ENCODE assay signal across 33 cellular contexts in the genomic region with DNA sequence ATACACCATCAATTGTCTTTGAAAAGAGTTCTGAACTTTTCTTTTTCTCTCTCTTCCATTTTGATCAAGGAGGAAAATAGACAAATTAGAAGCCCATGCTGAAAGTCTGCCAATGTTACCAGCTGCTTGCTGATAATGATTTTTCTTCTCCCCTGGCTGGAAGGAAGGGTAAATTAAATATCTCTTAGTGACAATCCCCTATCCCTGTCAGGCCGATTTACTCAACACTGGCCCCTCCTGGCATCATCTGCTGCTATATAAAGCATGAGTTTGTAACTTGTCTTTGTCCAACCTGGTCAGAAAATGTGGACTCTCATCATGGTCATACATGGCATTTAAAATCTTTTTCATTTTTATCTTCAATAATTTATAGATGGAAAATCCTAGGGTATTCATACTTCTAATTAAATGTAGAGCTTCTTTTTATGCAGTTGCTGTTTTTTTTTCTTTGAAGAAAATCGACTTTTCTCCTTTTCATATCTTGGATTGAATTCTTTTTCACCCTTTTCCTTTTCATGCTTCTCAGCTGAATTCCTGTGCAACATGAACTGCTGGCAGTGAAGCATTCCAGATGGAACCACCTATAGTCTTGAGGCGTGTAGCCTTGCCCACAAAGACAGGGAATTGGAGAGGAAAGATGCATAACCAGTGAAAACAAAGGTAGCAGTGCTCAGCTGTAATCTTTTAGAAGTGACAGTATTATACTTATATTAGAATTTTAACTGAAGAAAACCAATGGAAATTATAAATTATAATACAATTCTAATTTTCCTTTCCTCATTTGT.
A peak's percentile ranks its signal among the peaks of the same experiment; 100 is the strongest.
DNase-seq lines count a peak whose midpoint lies in the region; ATAC-seq and TF ChIP-seq lines count a peak whose summit lies in the region.
"Had no signal": no experiment of that assay in that cellular context is flagged by ENCODE, and none has a peak within 500 bp of the region (broad histone marks: within the 10 kb centered on the region; RNA-seq: fewer than 3 reads in every experiment).

No MANE protein-coding gene starts in this region.

- peak overlapping the region; percentile 92 for H2BK5ac ChIP-seq in IMR-90 (ENCODE audit: low read depth, low read length, poor library complexity, severe bottlenecking)

- peak overlapping the region; percentile 78 for H3K14ac ChIP-seq in IMR-90 (replicated peaks; ENCODE audit: low read depth, low read length)

- TF ChIP-seq CTCF in IMR-90 (conservative IDR thresholded peaks at IDR 0.05; ENCODE audit: low read depth, low read length) (0 out of 2 replicates have a peak, but pooled peaks have one; percentile 5), breast epithelium (IDR thresholded peaks at IDR 0.05) (no peak), mammary epithelial cell (conservative IDR thresholded peaks at IDR 0.05 in 1 of 2, IDR thresholded peaks at IDR 0.05 in 1 of 2; ENCODE audit: extremely low read depth in 1 of 2, insufficient read depth in 1 of 2, low read depth in 1 of 2, low read length in 2 of 2) (no peak)

- no CpG with 5 or more reads among the region's 3 CpGs for WGBS in IMR-90 (ENCODE audit: extremely low coverage in 2 of 2, insufficient read length in 1 of 2), 2 experiments
- 67% methylated on average over 3 of the region's 3 CpGs for WGBS in mammary epithelial cell (ENCODE audit: low coverage, missing lambda C conversion rate)

- DNase-seq in IMR-90, result no peak
- DNase-seq in NCI-H446 treated with DMSO at 0.1 percent for 48 hours (lab: John Stamatoyannopoulos, UW), result peak; percentile 82
- DNase-seq in cerebellar cortex (ENCODE audit: low spot score), result peak; percentile 0
- peak; percentile 17 for DNase-seq in pons (ENCODE audit: low spot score)
- no peak for DNase-seq in breast epithelium (ENCODE audit: low spot score in 2 of 2)
- no peak for DNase-seq in mammary epithelial cell
- DNase-seq: activated CD4-positive, alpha-beta T cell treated with anti-CD3 and anti-CD28 coated beads, Interleukin-2, amount 50 U/mL, for 4 hours; activated CD4-positive, CD25-positive, alpha-beta regulatory T cell; activated CD8-positive, alpha-beta memory T cell treated with anti-CD3 and anti-CD28 coated beads, Interleukin-2, amount 10 ng/mL, durations not matched to agents 7 days and 5 days; activated gamma-delta T cell; activated naive CD8-positive, alpha-beta T cell treated with anti-CD3 and anti-CD28 coated beads, Interleukin-2, amount 10 ng/mL, durations not matched to agents 7 days and 5 days; activated T-cell treated with anti-CD3 and anti-CD28 coated beads, Interleukin-2, amount 50 U/mL, for 4 hours; body of pancreas; Caco-2; DMS79 treated with DMSO at 0.1 percent for 48 hours; hippocampal formation; MM.1S; NCI-H1417 treated with DMSO at 0.1 percent for 48 hours; NCI-H2081; NCI-H69; nephron progenitor cell; ovary; retina; RPMI8226; stimulated activated CD4-positive, alpha-beta T cell treated with anti-CD3 and anti-CD28 coated beads, Interleukin-1b, Interleukin-23, amount 100 ng/mL, for 48 hours; stimulated activated naive CD4-positive, alpha-beta T cell treated with Interleukin-2 at 50 U/mL for 16 hours; T-helper 1 cell; upper lobe of left lung had no signal

- peak overlapping the region; percentile 94; the same call in 1 of the 2 replicates for H2AK5ac ChIP-seq in IMR-90 (ENCODE audit: low read depth, low read length)

- H3K4me1 ChIP-seq in IMR-90 (ENCODE audit: control insufficient read depth, insufficient read depth, low read length) (peaks cover 23% of the 10 kb centered on the region; the same call in 1 of the 2 replicates), breast epithelium (no peaks in the 10 kb centered on the region), mammary epithelial cell (ENCODE audit: insufficient read depth, low read length) (peaks cover 47% of the 10 kb centered on the region)
- H3K4me1 ChIP-seq: body of pancreas, Caco-2, upper lobe of left lung had no signal

- no peak overlapping the region for H2AK9ac ChIP-seq in IMR-90 (replicated peaks; ENCODE audit: low read depth, low read length, poor library complexity)

- no peaks in the 10 kb centered on the region for H3K9me3 ChIP-seq in IMR-90 (ENCODE audit: control insufficient read depth, insufficient read depth, low read length)
- no peaks in the 10 kb centered on the region for H3K9me3 ChIP-seq in breast epithelium
- no peaks in the 10 kb centered on the region for H3K9me3 ChIP-seq in mammary epithelial cell (replicated peaks; ENCODE audit: insufficient read depth, low read length)
- H3K9me3 ChIP-seq: body of pancreas, Caco-2, ovary, suprapubic skin, upper lobe of left lung had no signal

- H4K5ac ChIP-seq in IMR-90 (ENCODE audit: low read depth, low read length), result peak overlapping the region; percentile 56; the same call in 1 of the 2 replicates

- no peak for TF ChIP-seq RAD21 in IMR-90 (IDR thresholded peaks at IDR 0.05; ENCODE audit: low read length)

- H2AFZ ChIP-seq in IMR-90 (replicated peaks; ENCODE audit: low read length, poor library complexity) (no peak overlapping the region), mammary epithelial cell (ENCODE audit: low read depth, low read length) (no peak overlapping the region)

- no peaks in the 10 kb centered on the region for H3K36me3 ChIP-seq in IMR-90 (ENCODE audit: control insufficient read depth, insufficient read depth, low read length)
- no peaks in the 10 kb centered on the region for H3K36me3 ChIP-seq in breast epithelium
- H3K36me3 ChIP-seq in mammary epithelial cell (ENCODE audit: insufficient read depth, low read length), result no peaks in the 10 kb centered on the region
- H3K36me3 ChIP-seq: ovary, suprapubic skin, upper lobe of left lung had no signal

- ATAC-seq in IMR-90 (ENCODE audit: low read depth) (no peak), HG02870 (IDR thresholded peaks at IDR 0.05; ENCODE audit: unreplicated experiment) (no peak)
- ATAC-seq: activated CD8-positive, alpha-beta memory T cell treated with anti-CD3 and anti-CD28 coated beads, Interleukin-2, amount 10 ng/mL, durations not matched to agents 7 days and 5 days; activated T-cell treated with anti-CD3 and anti-CD28 coated beads, Interleukin-2, amount 50 U/mL, for 4 hours; body of pancreas had no signal

- BruUV-seq in IMR-90 (replicated peaks; lab: Mats Ljungman, UMichigan), result no TSS peak
- no TSS peak for BruUV-seq in mammary epithelial cell (replicated peaks; lab: Mats Ljungman, UMichigan)

- H3K27ac ChIP-seq in IMR-90 (ENCODE audit: insufficient read depth, low read length), result no peak overlapping the region
- no peak overlapping the region for H3K27ac ChIP-seq in breast epithelium
- no peak overlapping the region for H3K27ac ChIP-seq in mammary epithelial cell (ENCODE audit: insufficient read depth, low read depth, low read length)
- H3K27ac ChIP-seq: body of pancreas, C4-2B, ovary, suprapubic skin, upper lobe of left lung had no signal

- no peak overlapping the region for H3K4me3 ChIP-seq in IMR-90 (ENCODE audit: insufficient read depth, low read depth, low read length)
- H3K4me3 ChIP-seq in breast epithelium, result no peak overlapping the region
- H3K4me3 ChIP-seq in mammary epithelial cell (replicated peaks in 1 of 3; ENCODE audit: insufficient read depth in 1 of 3, low read depth in 2 of 3, low read length in 3 of 3), result no peak overlapping the region
- H3K4me3 ChIP-seq: body of pancreas, lung, ovary, smooth muscle cell, suprapubic skin, upper lobe of left lung had no signal

- peak overlapping the region in 1 of 2 experiments; percentile 79; a peak in 3 of 4 replicates for H4K8ac ChIP-seq in IMR-90 (ENCODE audit: low read depth in 2 of 2, low read length in 2 of 2)

- H3K56ac ChIP-seq in IMR-90 (ENCODE audit: extremely low read depth, insufficient read depth, low read length), result peak overlapping the region; percentile 32; the same call in 1 of the 2 replicates

- H4K91ac ChIP-seq in IMR-90 (ENCODE audit: insufficient read depth, low read depth, low read length), result peak overlapping the region; percentile 86

- H2BK120ac ChIP-seq in IMR-90 (ENCODE audit: low read depth, low read length), result peak overlapping the region; percentile 96

- intact Hi-C loops in IMR-90 (cut with micrococcal nuclease) (loop anchor here (2.0 to 10.0 kb wide), 2 partner anchors 59 to 131 kb away; no protein-coding TSS in a partner anchor), breast epithelium (cut with DNase I; ENCODE audit: low total_unique reads) (no loop called here), mammary epithelial cell (cut with micrococcal nuclease) (no loop called here)

- H2BK20ac ChIP-seq in IMR-90 (ENCODE audit: low read depth, low read length), result peak overlapping the region; percentile 96

- H3K79me2 ChIP-seq in mammary epithelial cell (ENCODE audit: insufficient read depth, low read length), result no peaks in the 10 kb centered on the region

- H3K18ac ChIP-seq in IMR-90 (ENCODE audit: low read depth, low read length), result peak overlapping the region; percentile 75; the same call in 1 of the 2 replicates

- POLR2A ChIA-PET in IMR-90 (lab: Charles Lee; ENCODE audit: unreplicated experiment), result no interaction called here

- TF ChIP-seq POLR2A in IMR-90 (IDR thresholded peaks at IDR 0.05; ENCODE audit: low read depth, low read length) (no peak), breast epithelium (IDR thresholded peaks at IDR 0.05) (no peak)

- H3K27me3 ChIP-seq in IMR-90 (ENCODE audit: control insufficient read depth, insufficient read depth, low read length) (no peaks in the 10 kb centered on the region), breast epithelium (no peaks in the 10 kb centered on the region), mammary epithelial cell (ENCODE audit: insufficient read depth, low read length) (no peaks in the 10 kb centered on the region)
- H3K27me3 ChIP-seq: body of pancreas, ovary, suprapubic skin, upper lobe of left lung had no signal

- no peaks in the 10 kb centered on the region for H3K79me1 ChIP-seq in IMR-90 (ENCODE audit: low read depth in 1 of 2, low read length in 2 of 2)

- peaks cover 17% of the 10 kb centered on the region for H3K9me1 ChIP-seq in IMR-90 (ENCODE audit: insufficient read depth, low read length)

- H3K23ac ChIP-seq in IMR-90 (ENCODE audit: low read depth, low read length), result peak overlapping the region; percentile 21; the same call in 1 of the 2 replicates

- H3K4me2 ChIP-seq in IMR-90 (ENCODE audit: low read depth, low read length) (no peak overlapping the region), mammary epithelial cell (ENCODE audit: insufficient read depth, low read depth, low read length) (no peak overlapping the region)
- H3K4me2 ChIP-seq: smooth muscle cell had no signal

- H3K9ac ChIP-seq in IMR-90 (ENCODE audit: low read depth, low read length), result no peak overlapping the region
- no peak overlapping the region for H3K9ac ChIP-seq in mammary epithelial cell (ENCODE audit: insufficient read depth, low read length)

- H4K20me1 ChIP-seq in IMR-90 (ENCODE audit: insufficient read depth, low read length) (no peaks in the 10 kb centered on the region), mammary epithelial cell (ENCODE audit: insufficient read depth, low read length) (no peaks in the 10 kb centered on the region)

- CTCF ChIA-PET in IMR-90 (lab: Yijun Ruan, JAX), result interaction anchor here (1.0 to 1.7 kb wide), 2 partner anchors 35 to 45 kb away, joined by 3 to 4 read pairs; no protein-coding TSS in a partner anchor
- CTCF ChIA-PET in mammary epithelial cell (lab: Charles Lee; ENCODE audit: low non-redundant PET), result no interaction called here

- H3K4ac ChIP-seq in IMR-90 (ENCODE audit: low read depth, low read length), result peak overlapping the region; percentile 84

- in situ Hi-C loops in IMR-90 (cut with MboI; ENCODE audit: low sequenced_read_pairs), result no loop called here
- in situ Hi-C loops in mammary epithelial cell (cut with MboI; ENCODE audit: low sequenced_read_pairs in 2 of 2), result no loop called here

- H2BK15ac ChIP-seq in IMR-90 (ENCODE audit: low read depth, low read length), result peak overlapping the region; percentile 97; the same call in 2 of the 3 replicates

- dilution Hi-C loops in IMR-90 (cut with HindIII; ENCODE audit: low sequenced_read_pairs, unreplicated experiment), result no loop called here
- dilution Hi-C loops in mammary epithelial cell (cut with HindIII; ENCODE audit: low sequenced_read_pairs), result no loop called here

Comparison
In these comparisons a context has a peak if more than half of its experiments do, and no peak if none do; other contexts are left out.
1. DNase-seq: peak in NCI-H446 treated with DMSO at 0.1 percent for 48 hours (single experiment), cerebellar cortex (single experiment) and pons (single experiment); none in IMR-90 (single experiment), breast epithelium (0 of 2) and mammary epithelial cell (single experiment).